ENCODE assay signal across 1 cellular context in genomic region chr17:1714488-1714979, GRCh38.
TF ChIP-seq lines count a peak whose summit lies in the region.

No MANE protein-coding gene starts in this region.

TF ChIP-seq in SK-N-SH, 30 proteins besides CTCF, POLR2A, EP300 and RAD21:
- TF ChIP-seq ZBTB33 (IDR thresholded peaks at IDR 0.05; ENCODE audit: borderline replicate concordance, low read depth) (no peak), TCF12 (IDR thresholded peaks at IDR 0.05) (peak; percentile 96), FOSL2 (IDR thresholded peaks at IDR 0.05; ENCODE audit: borderline replicate concordance, low read depth) (peak; percentile 88), TEAD4 (IDR thresholded peaks at IDR 0.05; ENCODE audit: borderline replicate concordance, insufficient read depth) (peak; percentile 100), EZH2phosphoT487 (IDR thresholded peaks at IDR 0.05; ENCODE audit: borderline replicate concordance, low read depth) (no peak), SMC3 (IDR thresholded peaks at IDR 0.05; ENCODE audit: low read depth, low read length) (no peak), NFIC (IDR thresholded peaks at IDR 0.05; ENCODE audit: borderline replicate concordance) (peak; percentile 89), POLR2AphosphoS5 (IDR thresholded peaks at IDR 0.05; ENCODE audit: low read depth, low read length) (peak; percentile 79; the same call in 1 of the 2 replicates), RXRA (IDR thresholded peaks at IDR 0.05; ENCODE audit: borderline replicate concordance, low read depth) (peak; percentile 77; the same call in 1 of the 2 replicates), YY1 (IDR thresholded peaks at IDR 0.05; ENCODE audit: low read depth) (peak; percentile 56; the same call in 1 of the 2 replicates), FOXJ3 (CRISPR knock-in tag; IDR thresholded peaks at IDR 0.05) (no peak), MXI1 (IDR thresholded peaks at IDR 0.05; ENCODE audit: low read depth, low read length) (peak; percentile 70), NRF1 (IDR thresholded peaks at IDR 0.05; ENCODE audit: low read depth, low read length) (no peak), TAF1 (IDR thresholded peaks at IDR 0.05; ENCODE audit: borderline replicate concordance, low read depth, low read length) (peak; percentile 42; the same call in 1 of the 2 replicates), JUND (IDR thresholded peaks at IDR 0.05) (peak; percentile 77; the same call in 1 of the 2 replicates), SIN3A (IDR thresholded peaks at IDR 0.05; ENCODE audit: borderline replicate concordance, low read depth, low read length) (peak; percentile 95)
- TF ChIP-seq, protein P1, sequence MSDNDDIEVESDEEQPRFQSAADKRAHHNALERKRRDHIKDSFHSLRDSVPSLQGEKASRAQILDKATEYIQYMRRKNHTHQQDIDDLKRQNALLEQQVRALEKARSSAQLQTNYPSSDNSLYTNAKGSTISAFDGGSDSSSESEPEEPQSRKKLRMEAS (IDR thresholded peaks at IDR 0.05; ENCODE audit: low read depth) = peak; percentile 73
- TF ChIP-seq, protein P2, sequence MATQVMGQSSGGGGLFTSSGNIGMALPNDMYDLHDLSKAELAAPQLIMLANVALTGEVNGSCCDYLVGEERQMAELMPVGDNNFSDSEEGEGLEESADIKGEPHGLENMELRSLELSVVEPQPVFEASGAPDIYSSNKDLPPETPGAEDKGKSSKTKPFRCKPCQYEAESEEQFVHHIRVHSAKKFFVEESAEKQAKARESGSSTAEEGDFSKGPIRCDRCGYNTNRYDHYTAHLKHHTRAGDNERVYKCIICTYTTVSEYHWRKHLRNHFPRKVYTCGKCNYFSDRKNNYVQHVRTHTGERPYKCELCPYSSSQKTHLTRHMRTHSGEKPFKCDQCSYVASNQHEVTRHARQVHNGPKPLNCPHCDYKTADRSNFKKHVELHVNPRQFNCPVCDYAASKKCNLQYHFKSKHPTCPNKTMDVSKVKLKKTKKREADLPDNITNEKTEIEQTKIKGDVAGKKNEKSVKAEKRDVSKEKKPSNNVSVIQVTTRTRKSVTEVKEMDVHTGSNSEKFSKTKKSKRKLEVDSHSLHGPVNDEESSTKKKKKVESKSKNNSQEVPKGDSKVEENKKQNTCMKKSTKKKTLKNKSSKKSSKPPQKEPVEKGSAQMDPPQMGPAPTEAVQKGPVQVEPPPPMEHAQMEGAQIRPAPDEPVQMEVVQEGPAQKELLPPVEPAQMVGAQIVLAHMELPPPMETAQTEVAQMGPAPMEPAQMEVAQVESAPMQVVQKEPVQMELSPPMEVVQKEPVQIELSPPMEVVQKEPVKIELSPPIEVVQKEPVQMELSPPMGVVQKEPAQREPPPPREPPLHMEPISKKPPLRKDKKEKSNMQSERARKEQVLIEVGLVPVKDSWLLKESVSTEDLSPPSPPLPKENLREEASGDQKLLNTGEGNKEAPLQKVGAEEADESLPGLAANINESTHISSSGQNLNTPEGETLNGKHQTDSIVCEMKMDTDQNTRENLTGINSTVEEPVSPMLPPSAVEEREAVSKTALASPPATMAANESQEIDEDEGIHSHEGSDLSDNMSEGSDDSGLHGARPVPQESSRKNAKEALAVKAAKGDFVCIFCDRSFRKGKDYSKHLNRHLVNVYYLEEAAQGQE (IDR thresholded peaks at IDR 0.05; ENCODE audit: low read depth, low read length) = peak; percentile 38; the same call in 1 of the 2 replicates
- TF ChIP-seq, protein P3, sequence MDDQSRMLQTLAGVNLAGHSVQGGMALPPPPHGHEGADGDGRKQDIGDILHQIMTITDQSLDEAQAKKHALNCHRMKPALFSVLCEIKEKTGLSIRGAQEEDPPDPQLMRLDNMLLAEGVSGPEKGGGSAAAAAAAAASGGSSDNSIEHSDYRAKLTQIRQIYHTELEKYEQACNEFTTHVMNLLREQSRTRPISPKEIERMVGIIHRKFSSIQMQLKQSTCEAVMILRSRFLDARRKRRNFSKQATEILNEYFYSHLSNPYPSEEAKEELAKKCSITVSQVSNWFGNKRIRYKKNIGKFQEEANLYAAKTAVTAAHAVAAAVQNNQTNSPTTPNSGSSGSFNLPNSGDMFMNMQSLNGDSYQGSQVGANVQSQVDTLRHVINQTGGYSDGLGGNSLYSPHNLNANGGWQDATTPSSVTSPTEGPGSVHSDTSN (IDR thresholded peaks at IDR 0.05) = peak; percentile 80
- TF ChIP-seq, protein P4, sequence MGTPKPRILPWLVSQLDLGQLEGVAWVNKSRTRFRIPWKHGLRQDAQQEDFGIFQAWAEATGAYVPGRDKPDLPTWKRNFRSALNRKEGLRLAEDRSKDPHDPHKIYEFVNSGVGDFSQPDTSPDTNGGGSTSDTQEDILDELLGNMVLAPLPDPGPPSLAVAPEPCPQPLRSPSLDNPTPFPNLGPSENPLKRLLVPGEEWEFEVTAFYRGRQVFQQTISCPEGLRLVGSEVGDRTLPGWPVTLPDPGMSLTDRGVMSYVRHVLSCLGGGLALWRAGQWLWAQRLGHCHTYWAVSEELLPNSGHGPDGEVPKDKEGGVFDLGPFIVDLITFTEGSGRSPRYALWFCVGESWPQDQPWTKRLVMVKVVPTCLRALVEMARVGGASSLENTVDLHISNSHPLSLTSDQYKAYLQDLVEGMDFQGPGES (IDR thresholded peaks at IDR 0.05; ENCODE audit: low read depth, low read length) = no peak
